Comparison of ENCODE assay signal across 9 cellular contexts in the genomic region with DNA sequence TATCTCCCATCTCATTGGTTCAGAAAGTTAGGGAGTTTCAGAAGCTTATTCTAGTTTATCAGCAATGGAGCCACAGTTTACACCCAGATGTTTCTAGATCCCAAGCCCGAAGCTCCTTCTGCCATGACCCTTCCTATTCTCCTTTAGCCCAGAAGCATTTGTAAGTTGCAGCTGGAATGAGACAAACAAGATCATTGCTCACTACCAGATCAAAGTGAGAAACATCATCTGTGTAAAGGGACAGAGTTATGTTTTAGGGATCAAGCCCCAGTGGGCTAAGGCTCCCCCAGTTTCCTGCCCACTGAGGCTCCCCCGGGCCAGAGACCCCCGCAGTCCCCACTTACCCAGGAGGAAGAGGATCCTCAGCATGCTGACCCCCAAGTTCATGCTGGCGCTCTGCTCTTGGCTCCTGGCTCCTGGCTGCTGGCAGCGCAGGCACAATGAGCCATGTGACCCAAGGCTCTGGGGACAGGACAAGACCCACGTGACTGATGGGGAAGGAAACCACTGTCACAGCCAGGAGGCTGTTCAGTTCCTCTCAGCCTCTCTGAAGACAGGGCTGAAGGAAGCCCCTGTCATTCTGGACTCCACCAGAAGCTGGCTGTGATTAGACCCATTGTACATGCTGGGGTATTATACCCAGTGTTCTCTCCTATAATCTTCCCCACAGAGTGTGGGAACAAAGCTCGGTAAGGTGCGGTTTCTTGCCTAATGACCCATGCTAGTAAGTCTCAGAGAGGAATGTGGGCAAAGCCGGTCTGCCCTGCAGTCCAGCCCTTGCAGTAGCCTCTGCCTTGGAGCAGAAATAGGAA. TPM values are rescaled to one million over a fixed set of nuclear protein-coding genes. Genes with fewer than 3 reads are reported as not detected.
DNase-seq lines count a peak whose midpoint lies in the region; ATAC-seq, FAIRE-seq and TF ChIP-seq lines count a peak whose summit lies in the region.
"Had no signal": no experiment of that assay in that cellular context is flagged by ENCODE, and none has a peak within 500 bp of the region (broad histone marks: within the 10 kb centered on the region; RNA-seq: fewer than 3 reads in every experiment).

A gene with protein sequence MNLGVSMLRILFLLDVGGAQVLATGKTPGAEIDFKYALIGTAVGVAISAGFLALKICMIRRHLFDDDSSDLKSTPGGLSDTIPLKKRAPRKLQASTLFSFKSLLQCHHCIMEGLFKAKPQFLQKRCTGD (minus strand): TSS at position 442 of the 812 bp plus-strand sequence. CDS start 55 bp downstream, at position 387.

- H3K4me1 Mint-ChIP-seq in H9 (peaks cover 2 to 3% of the 10 kb centered on the region in 2 experiments; a peak in 1 of 4 replicates), memory B cell (peaks cover 64% of the 10 kb centered on the region)

- H2BK20ac ChIP-seq in H9 (ENCODE audit: low read depth, low read length, poor library complexity, severe bottlenecking) = no peak within 1 kb of the TSS

- no peak within 1 kb of the TSS for H2AK5ac ChIP-seq in H9 (ENCODE audit: insufficient read length, low read length)

- H3K18ac ChIP-seq in H9 (ENCODE audit: insufficient read length, low read depth, low read length) = no peak within 1 kb of the TSS

- no peak within 1 kb of the TSS for H3K23ac ChIP-seq in H9 (ENCODE audit: insufficient read length, low read depth, low read length)

- no peak within 1 kb of the TSS for H4K5ac ChIP-seq in H9 (ENCODE audit: insufficient read length, low read depth, low read length)

- H3K56ac ChIP-seq in H9 (ENCODE audit: insufficient read length, low read depth, low read length) = no peak within 1 kb of the TSS

- H2BK15ac ChIP-seq in H9 (ENCODE audit: low read depth, low read length) = no peak within 1 kb of the TSS

- H3K9me3 Mint-ChIP-seq in H9 = no peaks in the 10 kb centered on the region
- H3K9me3 Mint-ChIP-seq in memory B cell = peaks cover 4% of the 10 kb centered on the region

- no peaks in the 10 kb centered on the region for H3K4me1 ChIP-seq in H9 (ENCODE audit: insufficient read depth, low read length)

- H3K79me2 ChIP-seq in H9 (ENCODE audit: insufficient read depth, low read length) = no peaks in the 10 kb centered on the region

- H4K91ac ChIP-seq in H9 (ENCODE audit: insufficient read length, low read depth, low read length) = no peak within 1 kb of the TSS

- TF ChIP-seq CTCF in H9 (conservative IDR thresholded peaks at IDR 0.05) (no peak), astrocyte of the spinal cord (IDR thresholded peaks at IDR 0.05; ENCODE audit: low read depth, low read length) (no peak)

- H3K27ac ChIP-seq in H9 (ENCODE audit: insufficient read length, low read depth, low read length) = no peak within 1 kb of the TSS

- H3K36me3 Mint-ChIP-seq in H9 (ENCODE audit: insufficient read depth in 1 of 3, low read depth in 3 of 3) = no peaks in the 10 kb centered on the region
- peaks cover 4% of the 10 kb centered on the region for H3K36me3 Mint-ChIP-seq in memory B cell

- no peak within 1 kb of the TSS for H3K4me3 ChIP-seq in astrocyte of the spinal cord (ENCODE audit: low read depth, low read length)

- no peak within 1 kb of the TSS for H4K8ac ChIP-seq in H9 (replicated peaks; ENCODE audit: insufficient read length, low read depth, low read length)

- no peak within 1 kb of the TSS for H3T11ph ChIP-seq in H9 (ENCODE audit: low read length)

- H4K20me1 ChIP-seq in H9 (ENCODE audit: control insufficient read depth, insufficient read depth, insufficient read length) = no peaks in the 10 kb centered on the region

- H2BK12ac ChIP-seq in H9 (ENCODE audit: insufficient read length, low read depth, low read length) = no peak within 1 kb of the TSS

- H2BK5ac ChIP-seq in H9 (ENCODE audit: insufficient read length, low read length) = no peak within 1 kb of the TSS

- H3K27me3 ChIP-seq in H9 (ENCODE audit: insufficient read depth, low read length) = no peaks in the 10 kb centered on the region

- H3K9ac ChIP-seq in H9 (ENCODE audit: extremely low read depth, insufficient read length, low read length) = no peak within 1 kb of the TSS

- no peak within 1 kb of the TSS for H3K4ac ChIP-seq in H9 (ENCODE audit: low read depth, low read length)

- no peaks in the 10 kb centered on the region for H3K23me2 ChIP-seq in H9 (ENCODE audit: insufficient read length, low read depth, low read length, poor library complexity, severe bottlenecking)

- no peak within 1 kb of the TSS for H3K4me2 ChIP-seq in H9 (ENCODE audit: insufficient read depth, insufficient read length, low read length)

- H3K27me3 Mint-ChIP-seq in H9 (ENCODE audit: low read depth) = peaks cover 7% of the 10 kb centered on the region
- no peaks in the 10 kb centered on the region for H3K27me3 Mint-ChIP-seq in memory B cell

- no peaks in the 10 kb centered on the region for H3K9me3 ChIP-seq in H9 (ENCODE audit: control insufficient read depth, low read depth, low read length)

- in situ Hi-C loops in astrocyte of the spinal cord (cut with HindIII; ENCODE audit: low sequenced_read_pairs) = no loop called here

- no peaks in the 10 kb centered on the region for H3K79me1 ChIP-seq in H9 (ENCODE audit: insufficient read depth, low read depth, low read length, poor library complexity, severe bottlenecking)

- DNase-seq in GM18507 (ENCODE audit: extremely low spot score, insufficient read length, low read depth) = peak; percentile 53
- no peak for DNase-seq in H9
- DNase-seq in NAMALWA (ENCODE audit: low spot score) = peak; percentile 57
- peak; percentile 16 for DNase-seq in astrocyte of the spinal cord (ENCODE audit: low read depth, low spot score)
- peak; percentile 52 to 56 for DNase-seq in memory B cell (ENCODE audit: low spot score in 2 of 2)
- peak; percentile 72 for DNase-seq in ureter (ENCODE audit: low spot score)
- no peak for DNase-seq in AG08396 (ENCODE audit: low spot score)
- DNase-seq in effector CD8-positive, alpha-beta T cell (lab: John Stamatoyannopoulos, UW) = no peak

- H3K27ac Mint-ChIP-seq in H9 (peak within 1 kb of the TSS in 1 of 3 experiments; percentile 6; a peak in 1 of 7 replicates), memory B cell (peak within 1 kb of the TSS; percentile 97)

- peak; percentile 78 for ATAC-seq in memory B cell (ENCODE audit: low read depth)

- H3K4me3 Mint-ChIP-seq in H9 = no peak within 1 kb of the TSS
- H3K4me3 Mint-ChIP-seq in memory B cell = peak within 1 kb of the TSS; percentile 86

- WGBS in H9 (ENCODE audit: extremely low coverage, insufficient read length, low lambda C conversion rate) = no CpG with 5 or more reads among the region's 9 CpGs

- H2AFZ ChIP-seq in H9 (ENCODE audit: low read length) = no peak within 1 kb of the TSS

- 0 out of 2 replicates have a peak within 1 kb of the TSS, but pooled peaks have one; percentile 28 for H3K14ac ChIP-seq in H9 (ENCODE audit: insufficient read depth, low read length)

- peak; percentile 98 for FAIRE-seq in GM18507 (lab: Jason Lieb, UNC)

- no peak within 1 kb of the TSS for H2BK120ac ChIP-seq in H9 (ENCODE audit: low read depth, low read length, poor library complexity, severe bottlenecking)

RNA-seq across cellular contexts. Expression of the gene that starts here (rescaled TPM):
- total RNA-seq in H9 (2021) = not detected in 2 replicates
- total RNA-seq in ureter = 26.6 TPM
- total RNA-seq: SK-MEL-5 had no signal

Comparison
In these comparisons a context has a peak if more than half of its experiments do, and no peak if none do; other contexts are left out.
1. RNA of the gene that starts here (total RNA-seq): 26.6 TPM in ureter (single experiment); not detected in H9; every median in the first group is over 10 times any median in the second.
2. DNase-seq: peak in GM18507 (single experiment), NAMALWA (single experiment), astrocyte of the spinal cord (single experiment), memory B cell (2 of 2) and ureter (single experiment); none in H9 (single experiment), AG08396 (single experiment) and effector CD8-positive, alpha-beta T cell (single experiment).